1 cellular context compared by ENCODE assay signal in genomic region chr11:68347345-68347744, GRCh38.
TF ChIP-seq lines count a peak whose summit lies in the region.

No MANE protein-coding gene starts in this region.

TF ChIP-seq in H1, 55 proteins besides CTCF, POLR2A, EP300 and RAD21:
- TF ChIP-seq, protein P1, sequence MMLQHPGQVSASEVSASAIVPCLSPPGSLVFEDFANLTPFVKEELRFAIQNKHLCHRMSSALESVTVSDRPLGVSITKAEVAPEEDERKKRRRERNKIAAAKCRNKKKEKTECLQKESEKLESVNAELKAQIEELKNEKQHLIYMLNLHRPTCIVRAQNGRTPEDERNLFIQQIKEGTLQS (IDR thresholded peaks at IDR 0.05; ENCODE audit: insufficient read depth, low read depth, low read length): no peak
- no peak for TF ChIP-seq BCL11A (IDR thresholded peaks at IDR 0.05; ENCODE audit: low read depth in 2 of 2, low read length in 2 of 2)
- TF ChIP-seq TAF7 (optimal IDR thresholded peaks at IDR 0.05; ENCODE audit: borderline replicate concordance, low read depth, low read length): no peak
- no peak for TF ChIP-seq GTF2F1 (IDR thresholded peaks at IDR 0.05; ENCODE audit: borderline replicate concordance, low read depth, low read length)
- no peak for TF ChIP-seq CBX5 (IDR thresholded peaks at IDR 0.05; ENCODE audit: low read depth, low read length)
- TF ChIP-seq NANOG (IDR thresholded peaks at IDR 0.05; ENCODE audit: insufficient read depth, low read depth, low read length, poor library complexity, severe bottlenecking): no peak
TF ChIP-seq in H1: peak in this region for 0.
